Comparison of ENCODE assay signal across 12 cellular contexts in the genomic region with DNA sequence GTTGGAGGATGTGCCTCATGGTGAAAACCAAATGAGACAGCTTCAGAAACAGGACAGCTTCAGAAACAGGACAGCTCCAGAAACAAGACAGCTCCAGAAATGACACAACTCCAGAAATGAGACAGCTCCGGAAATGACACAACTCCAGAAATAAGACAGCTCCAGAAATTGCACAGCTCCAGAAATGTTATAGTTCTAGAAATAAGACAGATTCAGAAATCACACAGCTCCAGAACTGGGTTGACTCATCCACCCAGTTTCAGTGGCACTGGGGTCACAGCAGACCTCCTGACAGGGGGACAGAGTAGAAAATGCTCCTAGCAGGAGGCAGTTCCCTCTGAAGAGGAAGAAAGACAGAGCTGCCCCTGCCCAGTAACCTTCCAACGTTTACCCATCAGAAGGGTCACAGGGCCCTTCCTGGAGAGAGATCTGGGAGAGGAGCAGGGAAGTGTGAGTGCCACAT. TPM values are rescaled to one million over a fixed set of nuclear protein-coding genes. Genes with fewer than 3 reads are reported as not detected.
DNase-seq lines count a peak whose midpoint lies in the region; ATAC-seq and TF ChIP-seq lines count a peak whose summit lies in the region.
"Had no signal": no experiment of that assay in that cellular context is flagged by ENCODE, and none has a peak within 500 bp of the region (broad histone marks: within the 10 kb centered on the region; RNA-seq: fewer than 3 reads in every experiment).

No MANE protein-coding gene starts in this region.

- H3K27ac ChIP-seq in CD4-positive, alpha-beta T cell (ENCODE audit: low read depth, low read length), result peak overlapping the region; percentile 3
- no peak overlapping the region for H3K27ac ChIP-seq in body of pancreas
- H3K27ac ChIP-seq: thyroid gland had no signal

- no peaks in the 10 kb centered on the region for H3K36me3 ChIP-seq in body of pancreas (replicated peaks in 1 of 2; ENCODE audit: insufficient read depth in 1 of 2, low read depth in 2 of 2)
- H3K36me3 ChIP-seq: thyroid gland had no signal

- H3K4me3 ChIP-seq in body of pancreas, result no peak overlapping the region
- H3K4me3 ChIP-seq: thyroid gland had no signal

- POLR2A ChIA-PET in CD4-positive, alpha-beta T cell (lab: Charles Lee), result interaction anchor here (0.6 to 1.9 kb wide), 7 partner anchors 8 to 1940 kb away, joined by 3 to 12 read pairs (median 4); no protein-coding TSS in a partner anchor

- no peak for ATAC-seq in CD4-positive, alpha-beta T cell (ENCODE audit: poor library complexity)
- ATAC-seq in HG02885 (IDR thresholded peaks at IDR 0.05; ENCODE audit: poor library complexity, unreplicated experiment), result peak; percentile 69
- ATAC-seq in body of pancreas, result no peak
- ATAC-seq in GM19328 (IDR thresholded peaks at IDR 0.05; ENCODE audit: unreplicated experiment), result no peak
- no peak for ATAC-seq in GM18909 (IDR thresholded peaks at IDR 0.05; ENCODE audit: poor library complexity, unreplicated experiment)
- ATAC-seq: effector memory CD8-positive, alpha-beta T cell had no signal

- peaks cover 81% of the 10 kb centered on the region for H3K4me1 Mint-ChIP-seq in CD4-positive, alpha-beta T cell (ENCODE audit: low read depth)
- peaks cover 56% of the 10 kb centered on the region for H3K4me1 Mint-ChIP-seq in activated naive CD8-positive, alpha-beta T cell treated with anti-CD3 and anti-CD28 coated beads for 36 hours
- H3K4me1 Mint-ChIP-seq in CD14-positive monocyte, result peaks cover 2% of the 10 kb centered on the region

- H3K27me3 Mint-ChIP-seq in CD4-positive, alpha-beta T cell, result no peaks in the 10 kb centered on the region
- H3K27me3 Mint-ChIP-seq in activated naive CD8-positive, alpha-beta T cell treated with anti-CD3 and anti-CD28 coated beads for 36 hours, result no peaks in the 10 kb centered on the region
- peaks cover 2 to 7% (median 7%) of the 10 kb centered on the region in 3 donors for H3K27me3 Mint-ChIP-seq in CD14-positive monocyte (ENCODE audit: low read depth in 3 of 3)

- no peak for TF ChIP-seq POLR2A in body of pancreas (IDR thresholded peaks at IDR 0.05)

- no peaks in the 10 kb centered on the region for H3K9me3 ChIP-seq in CD4-positive, alpha-beta T cell (ENCODE audit: control insufficient read depth, low read length)
- no peaks in the 10 kb centered on the region for H3K9me3 ChIP-seq in body of pancreas
- H3K9me3 ChIP-seq: thyroid gland had no signal

- intact Hi-C loops in CD4-positive, alpha-beta T cell (cut with DNase I, micrococcal nuclease), result loop anchor here in 1 of 2 experiments (2.0 kb wide), 1 partner anchor 16 kb away; no protein-coding TSS in a partner anchor
- intact Hi-C loops in body of pancreas (cut with DNase I) (no loop called here), CD14-positive monocyte (cut with micrococcal nuclease) (no loop called here)

- 29 to 50% methylated on average over 2 of the region's 2 CpGs for WGBS in body of pancreas, 2 donors

- H3K4me3 Mint-ChIP-seq in CD4-positive, alpha-beta T cell, result peak overlapping the region; percentile 47
- peak overlapping the region; percentile 18 for H3K4me3 Mint-ChIP-seq in activated naive CD8-positive, alpha-beta T cell treated with anti-CD3 and anti-CD28 coated beads for 36 hours
- H3K4me3 Mint-ChIP-seq in CD14-positive monocyte, result no peak overlapping the region
- H3K4me3 Mint-ChIP-seq: effector memory CD8-positive, alpha-beta T cell had no signal

- no peaks in the 10 kb centered on the region for H3K9me3 Mint-ChIP-seq in CD4-positive, alpha-beta T cell
- peaks cover 10% of the 10 kb centered on the region for H3K9me3 Mint-ChIP-seq in activated naive CD8-positive, alpha-beta T cell treated with anti-CD3 and anti-CD28 coated beads for 36 hours
- peaks cover 0 to 2% (median 0%) of the 10 kb centered on the region in 7 donors for H3K9me3 Mint-ChIP-seq in CD14-positive monocyte
- H3K9me3 Mint-ChIP-seq: effector memory CD8-positive, alpha-beta T cell had no signal

- peak overlapping the region; percentile 72 for H3K27ac Mint-ChIP-seq in CD4-positive, alpha-beta T cell
- H3K27ac Mint-ChIP-seq in activated naive CD8-positive, alpha-beta T cell treated with anti-CD3 and anti-CD28 coated beads for 36 hours, result peak overlapping the region; percentile 80
- H3K27ac Mint-ChIP-seq in CD14-positive monocyte, result no peak overlapping the region
- H3K27ac Mint-ChIP-seq: effector memory CD8-positive, alpha-beta T cell had no signal

- CTCF ChIA-PET in CD4-positive, alpha-beta T cell (lab: Charles Lee), result interaction anchor here (2.0 to 2.4 kb wide), 2 partner anchors 19 to 34 kb away, joined by 8 to 9 read pairs; no protein-coding TSS in a partner anchor

- no peak for DNase-seq in CD4-positive, alpha-beta T cell
- DNase-seq in activated naive CD8-positive, alpha-beta T cell treated with anti-CD3 and anti-CD28 coated beads for 36 hours, result peak; percentile 55
- peak; percentile 37 for DNase-seq in stimulated activated CD4-positive, alpha-beta T cell treated with anti-CD3 and anti-CD28 coated beads, Interleukin-12 subunit alpha, Interleukin-12 subunit beta, amount 100 ng/mL, for 4 hours
- no peak for DNase-seq in body of pancreas
- no peak for DNase-seq in CD14-positive monocyte (ENCODE audit: low spot score)
- DNase-seq: DMS 273 treated with DMSO at 0.1 percent for 48 hours; effector memory CD8-positive, alpha-beta T cell; NCI-H2171; thyroid gland had no signal

- H3K4me1 ChIP-seq in body of pancreas, result peaks cover 12% of the 10 kb centered on the region

- no peak for TF ChIP-seq CTCF in CD4-positive, alpha-beta T cell (IDR thresholded peaks at IDR 0.05)
- TF ChIP-seq CTCF in body of pancreas (IDR thresholded peaks at IDR 0.05), result no peak
- no peak for TF ChIP-seq CTCF in CD14-positive monocyte (IDR thresholded peaks at IDR 0.05)

- no peaks in the 10 kb centered on the region for H3K27me3 ChIP-seq in CD4-positive, alpha-beta T cell (ENCODE audit: control insufficient read depth, insufficient read depth, low read length)
- no peaks in the 10 kb centered on the region for H3K27me3 ChIP-seq in body of pancreas
- H3K27me3 ChIP-seq: thyroid gland had no signal

- no peaks in the 10 kb centered on the region for H3K36me3 Mint-ChIP-seq in CD4-positive, alpha-beta T cell (ENCODE audit: low read depth)
- peaks cover 2% of the 10 kb centered on the region for H3K36me3 Mint-ChIP-seq in activated naive CD8-positive, alpha-beta T cell treated with anti-CD3 and anti-CD28 coated beads for 36 hours
- H3K36me3 Mint-ChIP-seq in CD14-positive monocyte, result no peaks in the 10 kb centered on the region

RNA-seq across cellular contexts. Expression of a gene that starts 26.9 kb away (rescaled TPM):
- 1 to 10 TPM; 1.3 TPM for total RNA-seq in CD4-positive, alpha-beta T cell
- 1 to 10 TPM in 1 of 2 experiments, under 1 TPM in 1; 0.76 to 1.3 TPM for total RNA-seq in activated naive CD8-positive, alpha-beta T cell treated with anti-CD3 and anti-CD28 coated beads for 36 hours
- 100 to 1,000 TPM in 1 of 2 donors, 10 to 100 TPM in 1; 46.4 to 121 TPM for total RNA-seq in body of pancreas
- not detected for polyA plus RNA-seq in CD14-positive monocyte

RNA-seq across cellular contexts. Expression of a gene that starts 46.2 kb away (rescaled TPM):
- total RNA-seq in CD4-positive, alpha-beta T cell, result under 1 TPM in 1 of 2 experiments, not detected in 1; 0.39 TPM
- total RNA-seq in activated naive CD8-positive, alpha-beta T cell treated with anti-CD3 and anti-CD28 coated beads for 36 hours, result not detected
- 10 to 100 TPM; 30.3 to 64.3 TPM for total RNA-seq in body of pancreas
- not detected for polyA plus RNA-seq in CD14-positive monocyte

Comparison
In these comparisons a context has a peak if more than half of its experiments do, and no peak if none do; other contexts are left out.
1. DNase-seq: peak in activated naive CD8-positive, alpha-beta T cell treated with anti-CD3 and anti-CD28 coated beads for 36 hours (single experiment) and stimulated activated CD4-positive, alpha-beta T cell treated with anti-CD3 and anti-CD28 coated beads, Interleukin-12 subunit alpha, Interleukin-12 subunit beta, amount 100 ng/mL, for 4 hours (single experiment); none in CD4-positive, alpha-beta T cell (0 of 10), body of pancreas (0 of 4) and CD14-positive monocyte (single experiment).
2. H3K27ac Mint-ChIP-seq: peak in CD4-positive, alpha-beta T cell (single experiment) and activated naive CD8-positive, alpha-beta T cell treated with anti-CD3 and anti-CD28 coated beads for 36 hours (single experiment); none in CD14-positive monocyte (0 of 7).
3. H3K4me3 Mint-ChIP-seq: peak in CD4-positive, alpha-beta T cell (single experiment) and activated naive CD8-positive, alpha-beta T cell treated with anti-CD3 and anti-CD28 coated beads for 36 hours (single experiment); none in CD14-positive monocyte (0 of 2).
4. RNA of a gene that starts 26.9 kb away (total RNA-seq): 46.4 to 121 TPM in body of pancreas; 0.76 to 1.3 TPM in activated naive CD8-positive, alpha-beta T cell treated with anti-CD3 and anti-CD28 coated beads for 36 hours and 1.3 TPM in CD4-positive, alpha-beta T cell; every median in the first group is over 10 times any median in the second.
5. RNA of a gene that starts 46.2 kb away (total RNA-seq): 30.3 to 64.3 TPM in body of pancreas; 0.39 TPM in CD4-positive, alpha-beta T cell and not detected in activated naive CD8-positive, alpha-beta T cell treated with anti-CD3 and anti-CD28 coated beads for 36 hours; every median in the first group is over 10 times any median in the second.